ENCODE assay signal across 24 cellular contexts in genomic region chr15:63369766-63370165, GRCh38. TPM values are rescaled to one million over a fixed set of nuclear protein-coding genes. Genes with fewer than 3 reads are reported as not detected.
DNase-seq lines count a peak whose midpoint lies in the region; TF ChIP-seq lines count a peak whose summit lies in the region.
"Had no signal": no experiment of that assay in that cellular context is flagged by ENCODE, and none has a peak within 500 bp of the region (broad histone marks: within the 10 kb centered on the region; RNA-seq: fewer than 3 reads in every experiment).

No MANE protein-coding gene starts in this region.

- intact Hi-C loops in MCF 10A (cut with micrococcal nuclease): no loop called here
- intact Hi-C loops in mammary epithelial cell (cut with micrococcal nuclease): no loop called here
- intact Hi-C loops in vagina (cut with DNase I): no loop called here
- intact Hi-C loops in spleen (cut with DNase I; ENCODE audit: low total_unique reads): no loop called here

- dilution Hi-C loops in mammary epithelial cell (cut with HindIII; ENCODE audit: low sequenced_read_pairs): no loop called here

- H3K27ac Mint-ChIP-seq in MCF 10A (ENCODE audit: low read depth, unreplicated experiment): peak overlapping the region; percentile 57
- H3K27ac Mint-ChIP-seq: activated CD8-positive, alpha-beta T cell treated with anti-CD3 and anti-CD28 coated beads, Interleukin-2, amount 10 ng/mL, durations not matched to agents 7 days and 5 days; activated naive CD4-positive, alpha-beta T cell treated with anti-CD3 and anti-CD28 coated beads, Interleukin-2, amount 50 U/mL, for 72 hours; activated T-helper 17 cell treated with anti-CD3 and anti-CD28 coated beads, Interleukin-2, amount 50 U/mL, for 72 hours; CD4-positive, CD25-positive, alpha-beta regulatory T cell; IgD-negative memory B cell; naive thymus-derived CD8-positive, alpha-beta T cell had no signal

- H3K9me3 Mint-ChIP-seq in MCF 10A (ENCODE audit: unreplicated experiment): no peaks in the 10 kb centered on the region
- H3K9me3 Mint-ChIP-seq: activated naive CD4-positive, alpha-beta T cell treated with anti-CD3 and anti-CD28 coated beads, Interleukin-2, amount 50 U/mL, for 72 hours; activated T-helper 17 cell treated with anti-CD3 and anti-CD28 coated beads, Interleukin-2, amount 50 U/mL, for 72 hours; IgD-negative memory B cell; naive thymus-derived CD8-positive, alpha-beta T cell had no signal

- H3K9me3 ChIP-seq in mammary epithelial cell (replicated peaks; ENCODE audit: insufficient read depth, low read length) (no peaks in the 10 kb centered on the region), esophagus (ENCODE audit: control insufficient read depth in 2 of 2, insufficient read depth in 1 of 2, low read depth in 1 of 2, low read length in 1 of 2) (no peaks in the 10 kb centered on the region), osteoblast (ENCODE audit: low read depth, low read length) (no peaks in the 10 kb centered on the region), vagina (no peaks in the 10 kb centered on the region), spleen (no peaks in the 10 kb centered on the region)
- H3K9me3 ChIP-seq: left ventricle myocardium inferior, uterus had no signal

- TF ChIP-seq POLR2A in vagina (IDR thresholded peaks at IDR 0.05): no peak
- TF ChIP-seq POLR2A in spleen (IDR thresholded peaks at IDR 0.05): no peak

- POLR2A ChIA-PET in MCF 10A (lab: Yijun Ruan, JAX): interaction anchor here (0.6 to 6.0 kb wide), 5 partner anchors 8 to 37 kb away, joined by 3 to 60 read pairs (median 4); partner anchors contain the start of gene CA12
- POLR2A ChIA-PET in GM10248 (lab: Yijun Ruan, JAX): no interaction called here

- H4K20me1 ChIP-seq in mammary epithelial cell (ENCODE audit: insufficient read depth, low read length): no peaks in the 10 kb centered on the region
- H4K20me1 ChIP-seq in osteoblast (ENCODE audit: insufficient read depth, low read length): no peaks in the 10 kb centered on the region

- H3K27me3 ChIP-seq in mammary epithelial cell (ENCODE audit: insufficient read depth, low read length) (no peaks in the 10 kb centered on the region), esophagus (ENCODE audit: control insufficient read depth in 1 of 2, insufficient read depth in 2 of 2, low read length in 2 of 2) (no peaks in the 10 kb centered on the region), osteoblast (ENCODE audit: insufficient read depth, low read length) (no peaks in the 10 kb centered on the region), vagina (no peaks in the 10 kb centered on the region), spleen (replicated peaks in 1 of 7) (no peaks in the 10 kb centered on the region)
- H3K27me3 ChIP-seq: uterus had no signal

- no peak overlapping the region for H3K4me3 Mint-ChIP-seq in MCF 10A (ENCODE audit: unreplicated experiment)
- H3K4me3 Mint-ChIP-seq: activated CD8-positive, alpha-beta T cell treated with anti-CD3 and anti-CD28 coated beads, Interleukin-2, amount 10 ng/mL, durations not matched to agents 7 days and 5 days; activated T-helper 17 cell treated with anti-CD3 and anti-CD28 coated beads, Interleukin-2, amount 50 U/mL, for 72 hours; CD4-positive, CD25-positive, alpha-beta regulatory T cell; IgD-negative memory B cell; naive thymus-derived CD8-positive, alpha-beta T cell had no signal

- no peak for DNase-seq in MCF 10A (ENCODE audit: unreplicated experiment)
- no peak for DNase-seq in mammary epithelial cell
- DNase-seq in osteoblast (ENCODE audit: insufficient read length, low spot score, missing footprints): no peak
- no peak for DNase-seq in vagina (ENCODE audit: extremely low spot score in 2 of 2)
- no peak for DNase-seq in GM10248 (ENCODE audit: extremely low spot score)
- no peak for DNase-seq in NCI-H2081 treated with DMSO at 0.1 percent for 48 hours (lab: John Stamatoyannopoulos, UW)
- DNase-seq in spleen: no peak
- DNase-seq: activated CD8-positive, alpha-beta T cell treated with anti-CD3 and anti-CD28 coated beads, Interleukin-2, amount 10 ng/mL, durations not matched to agents 7 days and 5 days; CD4-positive, CD25-positive, alpha-beta regulatory T cell; head of caudate nucleus; left ventricle myocardium inferior; naive thymus-derived CD8-positive, alpha-beta T cell; NCI-H1092; NCI-H1694 treated with DMSO at 0.1 percent for 48 hours; NCI-H524; occipital lobe; Right ventricle myocardium superior; stimulated activated naive CD4-positive, alpha-beta T cell; T-helper 2 cell; uterus had no signal

- CTCF ChIA-PET in MCF 10A (lab: Yijun Ruan, JAX): interaction anchor here (0.7 kb wide), 1 partner anchor 138 kb away, joined by 3 read pairs; no protein-coding TSS in a partner anchor
- CTCF ChIA-PET in mammary epithelial cell (lab: Charles Lee; ENCODE audit: low non-redundant PET): no interaction called here
- CTCF ChIA-PET in GM10248 (lab: Yijun Ruan, JAX): interaction anchor here (1.2 kb wide), 1 partner anchor 33 kb away, joined by 4 read pairs; no protein-coding TSS in a partner anchor

- no peak overlapping the region for H3K27ac ChIP-seq in mammary epithelial cell (ENCODE audit: insufficient read depth, low read depth, low read length)
- H3K27ac ChIP-seq in esophagus (ENCODE audit: low read depth in 2 of 2, low read length in 1 of 2): peak overlapping the region; percentile 40 to 61
- peak overlapping the region; percentile 56 for H3K27ac ChIP-seq in osteoblast (ENCODE audit: low read depth, low read length)
- H3K27ac ChIP-seq in vagina: peak overlapping the region; percentile 92
- H3K27ac ChIP-seq in spleen: no peak overlapping the region
- H3K27ac ChIP-seq: left ventricle myocardium inferior, uterus had no signal

- 51% methylated on average over 5 of the region's 5 CpGs for WGBS in mammary epithelial cell (ENCODE audit: low coverage, missing lambda C conversion rate)
- 74% methylated on average over 5 of the region's 5 CpGs for WGBS in esophagus, 2 donors
- 61 to 85% (median 73%) methylated on average over 5 of the region's 5 CpGs for WGBS in spleen, 5 donors

- no peaks in the 10 kb centered on the region for H3K27me3 Mint-ChIP-seq in MCF 10A (ENCODE audit: insufficient read depth, unreplicated experiment)
- H3K27me3 Mint-ChIP-seq: IgD-negative memory B cell had no signal

- H2AFZ ChIP-seq in mammary epithelial cell (ENCODE audit: low read depth, low read length) (no peak overlapping the region), osteoblast (ENCODE audit: low read length) (no peak overlapping the region)

- no peak for TF ChIP-seq CTCF in MCF 10A (IDR thresholded peaks at IDR 0.05; ENCODE audit: unreplicated experiment)
- TF ChIP-seq CTCF in mammary epithelial cell (conservative IDR thresholded peaks at IDR 0.05 in 1 of 2, IDR thresholded peaks at IDR 0.05 in 1 of 2; ENCODE audit: extremely low read depth in 1 of 2, insufficient read depth in 1 of 2, low read depth in 1 of 2, low read length in 2 of 2): no peak
- no peak for TF ChIP-seq CTCF in osteoblast (IDR thresholded peaks at IDR 0.05; ENCODE audit: extremely low read depth, low read depth, low read length)
- no peak for TF ChIP-seq CTCF in vagina (IDR thresholded peaks at IDR 0.05)
- no peak for TF ChIP-seq CTCF in GM10248 (IDR thresholded peaks at IDR 0.05; ENCODE audit: control extremely low read depth, extremely low read depth, low read depth, missing control alignments)
- TF ChIP-seq CTCF in spleen (IDR thresholded peaks at IDR 0.05 in 8 of 11, conservative IDR thresholded peaks at IDR 0.05 in 3 of 11): no peak

- H3K36me3 ChIP-seq in mammary epithelial cell (ENCODE audit: insufficient read depth, low read length) (peaks cover 7% of the 10 kb centered on the region), esophagus (ENCODE audit: control insufficient read depth in 2 of 2, insufficient read depth in 2 of 2, low read length in 1 of 2) (peaks cover 0 to 7% of the 10 kb centered on the region in 2 donors), osteoblast (ENCODE audit: insufficient read depth, low read length) (peaks cover 9% of the 10 kb centered on the region), vagina (no peaks in the 10 kb centered on the region), spleen (no peaks in the 10 kb centered on the region)
- H3K36me3 ChIP-seq: left ventricle myocardium inferior, uterus had no signal

- H3K4me2 ChIP-seq in mammary epithelial cell (ENCODE audit: insufficient read depth, low read depth, low read length) (no peak overlapping the region), osteoblast (ENCODE audit: insufficient read depth, low read length) (peak overlapping the region; percentile 22)

- H3K9ac ChIP-seq in mammary epithelial cell (ENCODE audit: insufficient read depth, low read length): no peak overlapping the region

- H3K4me1 ChIP-seq in mammary epithelial cell (ENCODE audit: insufficient read depth, low read length): peaks cover 52% of the 10 kb centered on the region
- peaks cover 7 to 40% of the 10 kb centered on the region in 2 donors for H3K4me1 ChIP-seq in esophagus (ENCODE audit: control insufficient read depth in 2 of 2, insufficient read depth in 2 of 2, low read length in 1 of 2)
- H3K4me1 ChIP-seq in osteoblast (ENCODE audit: insufficient read depth, low read length): peaks cover 54% of the 10 kb centered on the region
- H3K4me1 ChIP-seq in vagina: peaks cover 77% of the 10 kb centered on the region
- peaks cover 0 to 30% (median 8%) of the 10 kb centered on the region in 6 donors for H3K4me1 ChIP-seq in spleen

- BruUV-seq in MCF 10A (replicated peaks; lab: Mats Ljungman, UMichigan): no TSS peak
- no TSS peak for BruUV-seq in mammary epithelial cell (replicated peaks; lab: Mats Ljungman, UMichigan)

- H3K79me2 ChIP-seq in mammary epithelial cell (ENCODE audit: insufficient read depth, low read length): peaks cover 56% of the 10 kb centered on the region
- peaks cover 32% of the 10 kb centered on the region for H3K79me2 ChIP-seq in osteoblast (ENCODE audit: insufficient read depth, low read length)

- H3K4me3 ChIP-seq in mammary epithelial cell (replicated peaks in 1 of 3; ENCODE audit: insufficient read depth in 1 of 3, low read depth in 2 of 3, low read length in 3 of 3) (no peak overlapping the region), esophagus (ENCODE audit: low read depth in 1 of 2, low read length in 2 of 2) (no peak overlapping the region), osteoblast (ENCODE audit: insufficient read depth, low read length) (no peak overlapping the region), vagina (no peak overlapping the region), spleen (no peak overlapping the region)
- H3K4me3 ChIP-seq: left ventricle myocardium inferior, uterus had no signal

- H3K36me3 Mint-ChIP-seq in MCF 10A (ENCODE audit: insufficient read depth, unreplicated experiment): peaks cover 21% of the 10 kb centered on the region
- H3K36me3 Mint-ChIP-seq: activated naive CD4-positive, alpha-beta T cell treated with anti-CD3 and anti-CD28 coated beads, Interleukin-2, amount 50 U/mL, for 72 hours; CD4-positive, CD25-positive, alpha-beta regulatory T cell; IgD-negative memory B cell; naive thymus-derived CD8-positive, alpha-beta T cell had no signal

- H3K4me1 Mint-ChIP-seq in MCF 10A (ENCODE audit: insufficient read depth, unreplicated experiment): peaks cover 38% of the 10 kb centered on the region
- H3K4me1 Mint-ChIP-seq: CD4-positive, CD25-positive, alpha-beta regulatory T cell; naive thymus-derived CD8-positive, alpha-beta T cell had no signal

- in situ Hi-C loops in mammary epithelial cell (cut with MboI; ENCODE audit: low sequenced_read_pairs in 2 of 2): no loop called here

RNA-seq across cellular contexts. Expression of gene CA12, which starts 11.9 kb away (rescaled TPM):
- 19.6 and 20.3 TPM in 2 replicates for total RNA-seq in MCF 10A (2022)
- total RNA-seq in mammary epithelial cell: 100 to 1,000 TPM; 174 to 202 TPM
- 220 TPM for polyA plus RNA-seq in mammary epithelial cell
- polyA minus RNA-seq in mammary epithelial cell: 162 TPM
- polyA plus RNA-seq in esophagus: 10 to 100 TPM; 32.2 to 35.0 TPM
- 107 and 114 TPM in 2 replicates for total RNA-seq in osteoblast
- total RNA-seq in vagina: 89.6 TPM
- total RNA-seq in spleen: 1 to 10 TPM in 2 of 7 donors, under 1 TPM in 5; 0.25 to 3.3 (median 0.59) TPM
- polyA plus RNA-seq in spleen: under 1 TPM; 0.02 to 0.13 (median 0.08) TPM
- total RNA-seq: activated CD8-positive, alpha-beta T cell treated with anti-CD3 and anti-CD28 coated beads, Interleukin-2, amount 10 ng/mL, durations not matched to agents 7 days and 5 days; CD4-positive, CD25-positive, alpha-beta regulatory T cell; naive thymus-derived CD8-positive, alpha-beta T cell had no signal
- polyA plus RNA-seq: CD4-positive, CD25-positive, alpha-beta regulatory T cell; IgD-negative memory B cell; naive thymus-derived CD8-positive, alpha-beta T cell had no signal

Comparison
In these comparisons a context has a peak if more than half of its experiments do, and no peak if none do; other contexts are left out.
1. H3K27ac ChIP-seq: peak in esophagus (2 of 2), osteoblast (single experiment) and vagina (single experiment); none in mammary epithelial cell (single experiment) and spleen (0 of 8).